8 cellular contexts compared by ENCODE assay signal in the genomic region with DNA sequence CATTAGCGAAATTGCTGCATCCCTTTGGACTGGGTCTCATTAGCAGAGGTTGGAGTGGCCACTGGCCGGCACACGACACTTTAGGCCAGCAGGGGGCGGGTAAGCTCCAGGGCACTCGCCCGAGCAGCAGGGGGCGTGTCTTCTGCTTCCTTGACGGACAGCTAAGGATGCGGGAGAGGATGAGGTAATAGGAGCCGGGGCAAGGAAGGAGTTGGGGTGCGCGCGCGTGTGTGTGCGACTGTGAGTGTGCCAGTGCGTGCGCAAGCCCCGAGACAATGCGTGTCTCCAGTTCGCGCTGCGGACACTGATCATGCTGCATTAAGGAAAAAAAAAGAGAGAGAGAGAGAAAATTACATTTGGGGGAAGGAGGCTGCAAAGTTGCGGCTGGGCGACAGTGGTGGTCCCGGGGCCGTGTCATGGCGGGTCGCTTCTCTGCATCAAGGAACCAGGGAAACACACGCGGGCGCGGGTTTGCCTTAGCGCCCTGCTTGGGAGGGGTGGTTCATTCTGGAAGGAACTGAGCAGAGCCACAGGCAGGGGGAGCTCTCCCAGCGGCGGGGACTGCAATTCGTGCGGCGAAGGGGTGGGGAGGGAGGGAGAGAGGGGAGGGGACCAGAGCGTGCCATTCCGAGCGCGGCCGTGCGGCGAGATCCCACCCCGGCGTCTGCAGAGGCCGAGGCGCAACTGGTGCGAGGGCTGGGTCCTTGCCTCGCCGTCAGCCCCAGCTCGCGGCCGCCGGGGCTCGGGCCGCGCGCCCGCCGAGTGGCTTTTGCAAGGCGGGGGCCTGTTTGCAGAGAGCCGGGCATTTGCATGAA. TPM values are rescaled to one million over a fixed set of nuclear protein-coding genes. Genes with fewer than 3 reads are reported as not detected.
DNase-seq lines count a peak whose midpoint lies in the region; ATAC-seq and TF ChIP-seq lines count a peak whose summit lies in the region.

A gene (plus strand): TSS at position 625 of the 815 bp plus-strand sequence. CDS start 464 bp downstream, outside the sequence.

- peak within 1 kb of the TSS; percentile 79 for H3K4me3 Mint-ChIP-seq in activated T-helper 17 cell treated with anti-CD3 and anti-CD28 coated beads, Interleukin-2, amount 50 U/mL, for 72 hours
- H3K4me3 Mint-ChIP-seq in natural killer cell treated with Interleukin-12 subunit alpha and Interleukin-12 subunit beta and Interleukin-15 and Interleukin-18, amount 100 ng/mL, for 72 hours: peak within 1 kb of the TSS; percentile 83

- peak; percentile 74 for ATAC-seq in GM21619 (IDR thresholded peaks at IDR 0.05; ENCODE audit: unreplicated experiment)
- peak; percentile 88 for ATAC-seq in activated T-helper 17 cell treated with anti-CD3 and anti-CD28 coated beads, Interleukin-2, amount 50 U/mL, for 72 hours (replicated peaks)
- ATAC-seq in natural killer cell treated with Interleukin-12 subunit alpha and Interleukin-12 subunit beta and Interleukin-15 and Interleukin-18, amount 100 ng/mL, for 72 hours: peak; percentile 91 to 96

- H3K4me1 Mint-ChIP-seq in activated T-helper 17 cell treated with anti-CD3 and anti-CD28 coated beads, Interleukin-2, amount 50 U/mL, for 72 hours: peaks cover 10% of the 10 kb centered on the region
- peaks cover 7 to 10% of the 10 kb centered on the region in 2 donors for H3K4me1 Mint-ChIP-seq in natural killer cell treated with Interleukin-12 subunit alpha and Interleukin-12 subunit beta and Interleukin-15 and Interleukin-18, amount 100 ng/mL, for 72 hours (ENCODE audit: low read depth in 2 of 2)

- H3K9me3 Mint-ChIP-seq in activated T-helper 17 cell treated with anti-CD3 and anti-CD28 coated beads, Interleukin-2, amount 50 U/mL, for 72 hours: no peaks in the 10 kb centered on the region
- no peaks in the 10 kb centered on the region for H3K9me3 Mint-ChIP-seq in natural killer cell treated with Interleukin-12 subunit alpha and Interleukin-12 subunit beta and Interleukin-15 and Interleukin-18, amount 100 ng/mL, for 72 hours

- peak; percentile 74 for TF ChIP-seq RAD21 in Ishikawa (IDR thresholded peaks at IDR 0.05; ENCODE audit: low read depth)

- H3K27me3 Mint-ChIP-seq in activated T-helper 17 cell treated with anti-CD3 and anti-CD28 coated beads, Interleukin-2, amount 50 U/mL, for 72 hours: peaks cover 7% of the 10 kb centered on the region
- peaks cover 6 to 22% of the 10 kb centered on the region in 2 donors for H3K27me3 Mint-ChIP-seq in natural killer cell treated with Interleukin-12 subunit alpha and Interleukin-12 subunit beta and Interleukin-15 and Interleukin-18, amount 100 ng/mL, for 72 hours

- H3K27ac Mint-ChIP-seq in activated T-helper 17 cell treated with anti-CD3 and anti-CD28 coated beads, Interleukin-2, amount 50 U/mL, for 72 hours: no peak within 1 kb of the TSS
- no peak within 1 kb of the TSS for H3K27ac Mint-ChIP-seq in natural killer cell treated with Interleukin-12 subunit alpha and Interleukin-12 subunit beta and Interleukin-15 and Interleukin-18, amount 100 ng/mL, for 72 hours

- TF ChIP-seq EP300 in Ishikawa (IDR thresholded peaks at IDR 0.05; ENCODE audit: borderline replicate concordance): no peak

- DNase-seq in DMS79 treated with DMSO at 0.1 percent for 48 hours (lab: John Stamatoyannopoulos, UW): peak; percentile 90
- DNase-seq in RKO (ENCODE audit: low spot score): peak; percentile 95
- DNase-seq in fibroblast of peridontal ligament (ENCODE audit: extremely low read depth): peak; percentile 82
- DNase-seq in natural killer cell treated with Interleukin-12 subunit alpha and Interleukin-12 subunit beta and Interleukin-15 and Interleukin-18, amount 100 ng/mL, for 72 hours (ENCODE audit: low spot score): peak; percentile 93
- peak; percentile 90 for DNase-seq in stimulated activated naive CD4-positive, alpha-beta T cell treated with Interleukin-2 at 50 U/mL for 16 hours (lab: John Stamatoyannopoulos, UW)

- no peaks in the 10 kb centered on the region for H3K36me3 Mint-ChIP-seq in activated T-helper 17 cell treated with anti-CD3 and anti-CD28 coated beads, Interleukin-2, amount 50 U/mL, for 72 hours (ENCODE audit: low read depth)
- H3K36me3 Mint-ChIP-seq in natural killer cell treated with Interleukin-12 subunit alpha and Interleukin-12 subunit beta and Interleukin-15 and Interleukin-18, amount 100 ng/mL, for 72 hours: no peaks in the 10 kb centered on the region

TF ChIP-seq in Ishikawa, 13 proteins besides CTCF, POLR2A, EP300 and RAD21:
- TF ChIP-seq, protein P1, sequence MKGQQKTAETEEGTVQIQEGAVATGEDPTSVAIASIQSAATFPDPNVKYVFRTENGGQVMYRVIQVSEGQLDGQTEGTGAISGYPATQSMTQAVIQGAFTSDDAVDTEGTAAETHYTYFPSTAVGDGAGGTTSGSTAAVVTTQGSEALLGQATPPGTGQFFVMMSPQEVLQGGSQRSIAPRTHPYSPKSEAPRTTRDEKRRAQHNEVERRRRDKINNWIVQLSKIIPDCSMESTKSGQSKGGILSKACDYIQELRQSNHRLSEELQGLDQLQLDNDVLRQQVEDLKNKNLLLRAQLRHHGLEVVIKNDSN (IDR thresholded peaks at IDR 0.05): no peak
- TF ChIP-seq, protein P2, sequence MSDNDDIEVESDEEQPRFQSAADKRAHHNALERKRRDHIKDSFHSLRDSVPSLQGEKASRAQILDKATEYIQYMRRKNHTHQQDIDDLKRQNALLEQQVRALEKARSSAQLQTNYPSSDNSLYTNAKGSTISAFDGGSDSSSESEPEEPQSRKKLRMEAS (IDR thresholded peaks at IDR 0.05): peak; percentile 69; the same call in 1 of the 2 replicates

RNA-seq across cellular contexts. Expression of the gene that starts here (rescaled TPM):
- under 1 TPM; 0.13 to 0.16 TPM for total RNA-seq in activated T-helper 17 cell treated with anti-CD3 and anti-CD28 coated beads, Interleukin-2, amount 50 U/mL, for 72 hours
- total RNA-seq in natural killer cell treated with Interleukin-12 subunit alpha and Interleukin-12 subunit beta and Interleukin-15 and Interleukin-18, amount 100 ng/mL, for 72 hours: under 1 TPM; 0.17 to 0.33 TPM

Comparison
In these comparisons a context has a peak if more than half of its experiments do, and no peak if none do; other contexts are left out.
1. Peak in every context shown above with its lines: DNase-seq and ATAC-seq.
2. Peak in ATAC-seq in activated T-helper 17 cell treated with anti-CD3 and anti-CD28 coated beads, Interleukin-2, amount 50 U/mL, for 72 hours; RNA of the gene not detected or under 1 TPM.
3. Peak in DNase-seq and ATAC-seq in natural killer cell treated with Interleukin-12 subunit alpha and Interleukin-12 subunit beta and Interleukin-15 and Interleukin-18, amount 100 ng/mL, for 72 hours; RNA of the gene not detected or under 1 TPM.